Comparison of ENCODE assay signal across 1 cellular context in the genomic region with DNA sequence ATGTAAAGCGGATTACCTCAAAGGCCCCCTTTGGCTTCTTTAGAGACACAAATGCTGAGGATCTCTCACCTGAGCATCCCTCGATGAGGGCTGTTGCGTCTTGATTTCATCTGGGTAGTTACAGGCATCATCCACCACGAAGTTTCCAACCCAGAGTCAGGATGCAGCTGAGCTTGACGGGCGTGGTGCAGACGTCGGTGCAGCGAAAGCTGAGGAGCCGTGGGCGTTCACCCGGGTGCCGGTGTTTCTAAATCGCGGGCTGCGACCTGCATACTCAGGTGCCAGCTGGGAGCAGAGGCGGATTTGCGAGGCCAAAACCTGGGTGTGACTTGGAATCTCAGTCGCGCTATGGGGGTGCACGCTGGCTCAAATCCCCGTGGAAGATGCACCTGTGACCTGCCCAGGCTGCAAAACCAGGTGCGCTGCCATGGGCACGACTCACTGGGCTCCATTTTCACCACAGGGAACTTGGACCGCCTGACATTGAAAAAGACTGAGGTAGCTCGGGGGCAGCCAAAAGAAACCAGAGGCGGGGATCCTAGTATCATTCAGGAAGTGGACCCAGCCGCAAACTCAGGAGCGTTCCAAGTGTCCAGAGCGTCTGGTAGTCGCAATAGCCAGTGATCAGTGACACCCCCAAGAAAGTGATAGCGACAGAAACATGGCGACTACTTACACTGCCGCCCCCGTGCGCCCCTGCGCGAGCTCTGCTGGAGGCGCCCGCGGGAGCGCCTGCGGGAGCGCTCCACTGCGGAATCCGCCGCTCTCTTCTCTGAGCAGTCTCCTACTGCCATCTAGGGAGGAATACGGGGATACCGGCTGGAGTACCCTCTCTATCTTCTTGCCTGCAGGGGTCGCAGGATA.
TF ChIP-seq lines count a peak whose summit lies in the region.

No MANE protein-coding gene starts in this region.

TF ChIP-seq in HepG2, 621 proteins besides CTCF, POLR2A, EP300 and RAD21 (continued from another document and continues in another):
- TF ChIP-seq, protein P1, sequence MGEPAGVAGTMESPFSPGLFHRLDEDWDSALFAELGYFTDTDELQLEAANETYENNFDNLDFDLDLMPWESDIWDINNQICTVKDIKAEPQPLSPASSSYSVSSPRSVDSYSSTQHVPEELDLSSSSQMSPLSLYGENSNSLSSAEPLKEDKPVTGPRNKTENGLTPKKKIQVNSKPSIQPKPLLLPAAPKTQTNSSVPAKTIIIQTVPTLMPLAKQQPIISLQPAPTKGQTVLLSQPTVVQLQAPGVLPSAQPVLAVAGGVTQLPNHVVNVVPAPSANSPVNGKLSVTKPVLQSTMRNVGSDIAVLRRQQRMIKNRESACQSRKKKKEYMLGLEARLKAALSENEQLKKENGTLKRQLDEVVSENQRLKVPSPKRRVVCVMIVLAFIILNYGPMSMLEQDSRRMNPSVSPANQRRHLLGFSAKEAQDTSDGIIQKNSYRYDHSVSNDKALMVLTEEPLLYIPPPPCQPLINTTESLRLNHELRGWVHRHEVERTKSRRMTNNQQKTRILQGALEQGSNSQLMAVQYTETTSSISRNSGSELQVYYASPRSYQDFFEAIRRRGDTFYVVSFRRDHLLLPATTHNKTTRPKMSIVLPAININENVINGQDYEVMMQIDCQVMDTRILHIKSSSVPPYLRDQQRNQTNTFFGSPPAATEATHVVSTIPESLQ (CRISPR knock-in tag; conservative IDR thresholded peaks at IDR 0.05) = no peak
- TF ChIP-seq, protein P2, sequence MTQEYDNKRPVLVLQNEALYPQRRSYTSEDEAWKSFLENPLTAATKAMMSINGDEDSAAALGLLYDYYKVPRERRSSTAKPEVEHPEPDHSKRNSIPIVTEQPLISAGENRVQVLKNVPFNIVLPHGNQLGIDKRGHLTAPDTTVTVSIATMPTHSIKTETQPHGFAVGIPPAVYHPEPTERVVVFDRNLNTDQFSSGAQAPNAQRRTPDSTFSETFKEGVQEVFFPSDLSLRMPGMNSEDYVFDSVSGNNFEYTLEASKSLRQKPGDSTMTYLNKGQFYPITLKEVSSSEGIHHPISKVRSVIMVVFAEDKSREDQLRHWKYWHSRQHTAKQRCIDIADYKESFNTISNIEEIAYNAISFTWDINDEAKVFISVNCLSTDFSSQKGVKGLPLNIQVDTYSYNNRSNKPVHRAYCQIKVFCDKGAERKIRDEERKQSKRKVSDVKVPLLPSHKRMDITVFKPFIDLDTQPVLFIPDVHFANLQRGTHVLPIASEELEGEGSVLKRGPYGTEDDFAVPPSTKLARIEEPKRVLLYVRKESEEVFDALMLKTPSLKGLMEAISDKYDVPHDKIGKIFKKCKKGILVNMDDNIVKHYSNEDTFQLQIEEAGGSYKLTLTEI (CRISPR knock-in tag; conservative IDR thresholded peaks at IDR 0.05) = no peak
- TF ChIP-seq, protein P3, sequence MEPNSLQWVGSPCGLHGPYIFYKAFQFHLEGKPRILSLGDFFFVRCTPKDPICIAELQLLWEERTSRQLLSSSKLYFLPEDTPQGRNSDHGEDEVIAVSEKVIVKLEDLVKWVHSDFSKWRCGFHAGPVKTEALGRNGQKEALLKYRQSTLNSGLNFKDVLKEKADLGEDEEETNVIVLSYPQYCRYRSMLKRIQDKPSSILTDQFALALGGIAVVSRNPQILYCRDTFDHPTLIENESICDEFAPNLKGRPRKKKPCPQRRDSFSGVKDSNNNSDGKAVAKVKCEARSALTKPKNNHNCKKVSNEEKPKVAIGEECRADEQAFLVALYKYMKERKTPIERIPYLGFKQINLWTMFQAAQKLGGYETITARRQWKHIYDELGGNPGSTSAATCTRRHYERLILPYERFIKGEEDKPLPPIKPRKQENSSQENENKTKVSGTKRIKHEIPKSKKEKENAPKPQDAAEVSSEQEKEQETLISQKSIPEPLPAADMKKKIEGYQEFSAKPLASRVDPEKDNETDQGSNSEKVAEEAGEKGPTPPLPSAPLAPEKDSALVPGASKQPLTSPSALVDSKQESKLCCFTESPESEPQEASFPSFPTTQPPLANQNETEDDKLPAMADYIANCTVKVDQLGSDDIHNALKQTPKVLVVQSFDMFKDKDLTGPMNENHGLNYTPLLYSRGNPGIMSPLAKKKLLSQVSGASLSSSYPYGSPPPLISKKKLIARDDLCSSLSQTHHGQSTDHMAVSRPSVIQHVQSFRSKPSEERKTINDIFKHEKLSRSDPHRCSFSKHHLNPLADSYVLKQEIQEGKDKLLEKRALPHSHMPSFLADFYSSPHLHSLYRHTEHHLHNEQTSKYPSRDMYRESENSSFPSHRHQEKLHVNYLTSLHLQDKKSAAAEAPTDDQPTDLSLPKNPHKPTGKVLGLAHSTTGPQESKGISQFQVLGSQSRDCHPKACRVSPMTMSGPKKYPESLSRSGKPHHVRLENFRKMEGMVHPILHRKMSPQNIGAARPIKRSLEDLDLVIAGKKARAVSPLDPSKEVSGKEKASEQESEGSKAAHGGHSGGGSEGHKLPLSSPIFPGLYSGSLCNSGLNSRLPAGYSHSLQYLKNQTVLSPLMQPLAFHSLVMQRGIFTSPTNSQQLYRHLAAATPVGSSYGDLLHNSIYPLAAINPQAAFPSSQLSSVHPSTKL (CRISPR knock-in tag; IDR thresholded peaks at IDR 0.05) = peak; percentile 58; the same call in 1 of the 2 replicates
- TF ChIP-seq, protein P4, sequence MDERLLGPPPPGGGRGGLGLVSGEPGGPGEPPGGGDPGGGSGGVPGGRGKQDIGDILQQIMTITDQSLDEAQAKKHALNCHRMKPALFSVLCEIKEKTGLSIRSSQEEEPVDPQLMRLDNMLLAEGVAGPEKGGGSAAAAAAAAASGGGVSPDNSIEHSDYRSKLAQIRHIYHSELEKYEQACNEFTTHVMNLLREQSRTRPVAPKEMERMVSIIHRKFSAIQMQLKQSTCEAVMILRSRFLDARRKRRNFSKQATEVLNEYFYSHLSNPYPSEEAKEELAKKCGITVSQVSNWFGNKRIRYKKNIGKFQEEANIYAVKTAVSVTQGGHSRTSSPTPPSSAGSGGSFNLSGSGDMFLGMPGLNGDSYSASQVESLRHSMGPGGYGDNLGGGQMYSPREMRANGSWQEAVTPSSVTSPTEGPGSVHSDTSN (CRISPR knock-in tag; IDR thresholded peaks at IDR 0.05) = no peak
- peak; percentile 89 for TF ChIP-seq XRCC5 (optimal IDR thresholded peaks at IDR 0.05; ENCODE audit: low read length)
- TF ChIP-seq ZNF335 (CRISPR knock-in tag; IDR thresholded peaks at IDR 0.05) = peak; percentile 25; the same call in 1 of the 2 replicates
- 0 out of 2 replicates have a peak, but pooled peaks have one; percentile 29 for TF ChIP-seq FOXA3 (CRISPR knock-in tag; IDR thresholded peaks at IDR 0.05)
- TF ChIP-seq MTA1 (CRISPR knock-in tag; IDR thresholded peaks at IDR 0.05; ENCODE audit: borderline replicate concordance) = peak; percentile 62; the same call in 1 of the 2 replicates
- TF ChIP-seq ZNF746 (CRISPR knock-in tag; IDR thresholded peaks at IDR 0.05) = no peak
- no peak for TF ChIP-seq SKI (IDR thresholded peaks at IDR 0.05; ENCODE audit: partially characterized antibody)
- TF ChIP-seq, protein P5, sequence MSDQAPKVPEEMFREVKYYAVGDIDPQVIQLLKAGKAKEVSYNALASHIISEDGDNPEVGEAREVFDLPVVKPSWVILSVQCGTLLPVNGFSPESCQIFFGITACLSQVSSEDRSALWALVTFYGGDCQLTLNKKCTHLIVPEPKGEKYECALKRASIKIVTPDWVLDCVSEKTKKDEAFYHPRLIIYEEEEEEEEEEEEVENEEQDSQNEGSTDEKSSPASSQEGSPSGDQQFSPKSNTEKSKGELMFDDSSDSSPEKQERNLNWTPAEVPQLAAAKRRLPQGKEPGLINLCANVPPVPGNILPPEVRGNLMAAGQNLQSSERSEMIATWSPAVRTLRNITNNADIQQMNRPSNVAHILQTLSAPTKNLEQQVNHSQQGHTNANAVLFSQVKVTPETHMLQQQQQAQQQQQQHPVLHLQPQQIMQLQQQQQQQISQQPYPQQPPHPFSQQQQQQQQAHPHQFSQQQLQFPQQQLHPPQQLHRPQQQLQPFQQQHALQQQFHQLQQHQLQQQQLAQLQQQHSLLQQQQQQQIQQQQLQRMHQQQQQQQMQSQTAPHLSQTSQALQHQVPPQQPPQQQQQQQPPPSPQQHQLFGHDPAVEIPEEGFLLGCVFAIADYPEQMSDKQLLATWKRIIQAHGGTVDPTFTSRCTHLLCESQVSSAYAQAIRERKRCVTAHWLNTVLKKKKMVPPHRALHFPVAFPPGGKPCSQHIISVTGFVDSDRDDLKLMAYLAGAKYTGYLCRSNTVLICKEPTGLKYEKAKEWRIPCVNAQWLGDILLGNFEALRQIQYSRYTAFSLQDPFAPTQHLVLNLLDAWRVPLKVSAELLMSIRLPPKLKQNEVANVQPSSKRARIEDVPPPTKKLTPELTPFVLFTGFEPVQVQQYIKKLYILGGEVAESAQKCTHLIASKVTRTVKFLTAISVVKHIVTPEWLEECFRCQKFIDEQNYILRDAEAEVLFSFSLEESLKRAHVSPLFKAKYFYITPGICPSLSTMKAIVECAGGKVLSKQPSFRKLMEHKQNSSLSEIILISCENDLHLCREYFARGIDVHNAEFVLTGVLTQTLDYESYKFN (CRISPR knock-in tag; conservative IDR thresholded peaks at IDR 0.05) = no peak
- peak; percentile 44; the same call in 1 of the 2 replicates for TF ChIP-seq POLR2G (IDR thresholded peaks at IDR 0.05; ENCODE audit: low read depth, low read length)
- TF ChIP-seq PHF8 (CRISPR knock-in tag; IDR thresholded peaks at IDR 0.05) = 0 out of 2 replicates have a peak, but pooled peaks have one; percentile 28
- TF ChIP-seq THAP11 (CRISPR knock-in tag; IDR thresholded peaks at IDR 0.05) = peak; percentile 54; the same call in 1 of the 2 replicates
- no peak for TF ChIP-seq ZSCAN30 (CRISPR knock-in tag; IDR thresholded peaks at IDR 0.05)
- 0 out of 2 replicates have a peak, but pooled peaks have one; percentile 2 for TF ChIP-seq ZSCAN25 (CRISPR knock-in tag; IDR thresholded peaks at IDR 0.05)
- TF ChIP-seq HNRNPLL (IDR thresholded peaks at IDR 0.05; ENCODE audit: low read depth, low read length, poor library complexity, severe bottlenecking) = peak; percentile 81
- peak; percentile 56 for TF ChIP-seq KAT8 (CRISPR knock-in tag; IDR thresholded peaks at IDR 0.05)
- TF ChIP-seq ZNF776 (CRISPR knock-in tag; IDR thresholded peaks at IDR 0.05) = no peak
- TF ChIP-seq ZNF432 (CRISPR knock-in tag; IDR thresholded peaks at IDR 0.05; ENCODE audit: borderline replicate concordance) = no peak
- TF ChIP-seq, protein P6, sequence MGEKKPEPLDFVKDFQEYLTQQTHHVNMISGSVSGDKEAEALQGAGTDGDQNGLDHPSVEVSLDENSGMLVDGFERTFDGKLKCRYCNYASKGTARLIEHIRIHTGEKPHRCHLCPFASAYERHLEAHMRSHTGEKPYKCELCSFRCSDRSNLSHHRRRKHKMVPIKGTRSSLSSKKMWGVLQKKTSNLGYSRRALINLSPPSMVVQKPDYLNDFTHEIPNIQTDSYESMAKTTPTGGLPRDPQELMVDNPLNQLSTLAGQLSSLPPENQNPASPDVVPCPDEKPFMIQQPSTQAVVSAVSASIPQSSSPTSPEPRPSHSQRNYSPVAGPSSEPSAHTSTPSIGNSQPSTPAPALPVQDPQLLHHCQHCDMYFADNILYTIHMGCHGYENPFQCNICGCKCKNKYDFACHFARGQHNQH (CRISPR knock-in tag; IDR thresholded peaks at IDR 0.05) = peak; percentile 31; the same call in 1 of the 2 replicates
- TF ChIP-seq ZNF264 (CRISPR knock-in tag; IDR thresholded peaks at IDR 0.05) = no peak
- TF ChIP-seq, protein P7, sequence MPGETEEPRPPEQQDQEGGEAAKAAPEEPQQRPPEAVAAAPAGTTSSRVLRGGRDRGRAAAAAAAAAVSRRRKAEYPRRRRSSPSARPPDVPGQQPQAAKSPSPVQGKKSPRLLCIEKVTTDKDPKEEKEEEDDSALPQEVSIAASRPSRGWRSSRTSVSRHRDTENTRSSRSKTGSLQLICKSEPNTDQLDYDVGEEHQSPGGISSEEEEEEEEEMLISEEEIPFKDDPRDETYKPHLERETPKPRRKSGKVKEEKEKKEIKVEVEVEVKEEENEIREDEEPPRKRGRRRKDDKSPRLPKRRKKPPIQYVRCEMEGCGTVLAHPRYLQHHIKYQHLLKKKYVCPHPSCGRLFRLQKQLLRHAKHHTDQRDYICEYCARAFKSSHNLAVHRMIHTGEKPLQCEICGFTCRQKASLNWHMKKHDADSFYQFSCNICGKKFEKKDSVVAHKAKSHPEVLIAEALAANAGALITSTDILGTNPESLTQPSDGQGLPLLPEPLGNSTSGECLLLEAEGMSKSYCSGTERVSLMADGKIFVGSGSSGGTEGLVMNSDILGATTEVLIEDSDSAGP (CRISPR knock-in tag; IDR thresholded peaks at IDR 0.05; ENCODE audit: borderline replicate concordance) = peak; percentile 70; the same call in 1 of the 2 replicates
- TF ChIP-seq, protein P8, sequence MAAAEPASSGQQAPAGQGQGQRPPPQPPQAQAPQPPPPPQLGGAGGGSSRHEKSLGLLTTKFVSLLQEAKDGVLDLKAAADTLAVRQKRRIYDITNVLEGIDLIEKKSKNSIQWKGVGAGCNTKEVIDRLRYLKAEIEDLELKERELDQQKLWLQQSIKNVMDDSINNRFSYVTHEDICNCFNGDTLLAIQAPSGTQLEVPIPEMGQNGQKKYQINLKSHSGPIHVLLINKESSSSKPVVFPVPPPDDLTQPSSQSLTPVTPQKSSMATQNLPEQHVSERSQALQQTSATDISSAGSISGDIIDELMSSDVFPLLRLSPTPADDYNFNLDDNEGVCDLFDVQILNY (CRISPR knock-in tag; conservative IDR thresholded peaks at IDR 0.05) = 0 out of 2 replicates have a peak, but pooled peaks have one; percentile 32
- TF ChIP-seq ZNF292 (CRISPR knock-in tag; IDR thresholded peaks at IDR 0.05; ENCODE audit: borderline replicate concordance, low read depth) = no peak
- TF ChIP-seq, protein P9, sequence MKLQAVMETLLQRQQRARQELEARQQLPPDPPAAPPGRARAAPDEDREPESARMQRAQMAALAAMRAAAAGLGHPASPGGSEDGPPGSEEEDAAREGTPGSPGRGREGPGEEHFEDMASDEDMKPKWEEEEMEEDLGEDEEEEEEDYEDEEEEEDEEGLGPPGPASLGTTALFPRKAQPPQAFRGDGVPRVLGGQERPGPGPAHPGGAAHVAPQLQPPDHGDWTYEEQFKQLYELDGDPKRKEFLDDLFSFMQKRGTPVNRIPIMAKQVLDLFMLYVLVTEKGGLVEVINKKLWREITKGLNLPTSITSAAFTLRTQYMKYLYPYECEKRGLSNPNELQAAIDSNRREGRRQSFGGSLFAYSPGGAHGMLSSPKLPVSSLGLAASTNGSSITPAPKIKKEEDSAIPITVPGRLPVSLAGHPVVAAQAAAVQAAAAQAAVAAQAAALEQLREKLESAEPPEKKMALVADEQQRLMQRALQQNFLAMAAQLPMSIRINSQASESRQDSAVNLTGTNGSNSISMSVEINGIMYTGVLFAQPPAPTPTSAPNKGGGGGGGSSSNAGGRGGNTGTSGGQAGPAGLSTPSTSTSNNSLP (IDR thresholded peaks at IDR 0.05; ENCODE audit: low read depth, low read length) = peak; percentile 72; the same call in 1 of the 2 replicates
- TF ChIP-seq ZNF205 (CRISPR knock-in tag; IDR thresholded peaks at IDR 0.05) = peak; percentile 56; the same call in 1 of the 2 replicates
- no peak for TF ChIP-seq SP5 (CRISPR knock-in tag; IDR thresholded peaks at IDR 0.05; ENCODE audit: borderline replicate concordance, low read depth)
- TF ChIP-seq ZNF614 (CRISPR knock-in tag; IDR thresholded peaks at IDR 0.05; ENCODE audit: borderline replicate concordance) = no peak
